25 cellular contexts compared by ENCODE assay signal in the genomic region with DNA sequence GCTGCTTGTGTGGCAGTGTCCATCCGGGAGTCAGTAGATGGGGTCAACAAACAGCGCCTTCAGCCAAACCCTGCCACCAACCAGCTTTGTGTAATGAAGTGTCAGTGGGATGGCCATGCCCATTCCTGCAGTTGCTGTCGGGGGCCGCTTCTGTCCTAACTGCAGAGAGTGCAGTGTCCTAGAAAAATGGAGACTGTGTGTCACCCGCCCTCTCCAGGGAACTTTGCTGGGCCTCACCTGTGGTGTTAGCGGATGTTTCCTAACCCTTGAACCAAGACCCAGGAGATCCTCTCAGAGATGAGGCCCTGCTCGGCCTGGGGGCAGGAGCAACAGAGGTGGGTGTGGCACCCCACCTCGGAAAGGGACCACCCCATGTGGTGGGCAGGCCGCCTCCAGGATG. TPM values are rescaled to one million over a fixed set of nuclear protein-coding genes. Genes with fewer than 3 reads are reported as not detected.
"Had no signal": no experiment of that assay in that cellular context is flagged by ENCODE, and none has a peak within 500 bp of the region (broad histone marks: within the 10 kb centered on the region; RNA-seq: fewer than 3 reads in every experiment).

No MANE protein-coding gene starts in this region.

- H3K9me3 Mint-ChIP-seq: activated CD4-positive, alpha-beta T cell treated with anti-CD3 and anti-CD28 coated beads, Interleukin-2, amount 10 ng/mL, durations not matched to agents 24 days and 14 days; activated CD8-positive, alpha-beta T cell treated with anti-CD3 and anti-CD28 coated beads for 36 hours; activated T-cell treated with anti-CD3 and anti-CD28 coated beads, Interleukin-2, amount 50 U/mL, for 24 hours; activated T-helper 2 cell treated with anti-CD3 and anti-CD28 coated beads, Interferon-gamma antibody, Interleukin-2, Interleukin-4, amounts not matched to agents 10 μg/mL and 5 μg/mL and 100 μg/mL, durations not matched to agents 14 hours and 24 hours and 36 hours; stimulated activated effector memory CD8-positive, alpha-beta T cell treated with anti-CD3 and anti-CD28 coated beads, Interleukin-12 subunit alpha, Interleukin-12 subunit beta, amount 100 ng/mL, for 72 hours; T-cell had no signal

- H3K4me3 Mint-ChIP-seq: activated CD4-positive, alpha-beta T cell treated with anti-CD3 and anti-CD28 coated beads, Interleukin-2, amount 10 ng/mL, durations not matched to agents 24 days and 14 days; activated CD8-positive, alpha-beta T cell treated with anti-CD3 and anti-CD28 coated beads for 36 hours; activated naive CD8-positive, alpha-beta T cell; activated T-cell treated with anti-CD3 and anti-CD28 coated beads, Interleukin-2, amount 50 U/mL, for 24 hours; naive B cell; neural progenitor cell; stimulated activated effector memory CD8-positive, alpha-beta T cell treated with anti-CD3 and anti-CD28 coated beads, Interleukin-12 subunit alpha, Interleukin-12 subunit beta, amount 100 ng/mL, for 72 hours; T-cell had no signal

- H3K27ac ChIP-seq: cardiac muscle cell, neural progenitor cell, psoas muscle, stomach had no signal

- H3K4me1 ChIP-seq: stomach had no signal

- H2AFZ ChIP-seq: neural progenitor cell had no signal

- ATAC-seq: activated CD8-positive, alpha-beta T cell treated with anti-CD3 and anti-CD28 coated beads for 36 hours; psoas muscle; right cardiac atrium; SK-N-SH treated with all-trans-retinoic acid at 6 μM for 48 hours; stimulated activated effector memory CD8-positive, alpha-beta T cell treated with anti-CD3 and anti-CD28 coated beads, Interleukin-12 subunit alpha, Interleukin-12 subunit beta, amount 100 ng/mL, for 72 hours; T-cell had no signal

- DNase-seq: activated CD4-positive, alpha-beta T cell treated with anti-CD3 and anti-CD28 coated beads, Interleukin-2, amount 10 ng/mL, durations not matched to agents 24 days and 14 days; activated CD4-positive, CD25-positive, alpha-beta regulatory T cell; activated CD8-positive, alpha-beta T cell treated with anti-CD3 and anti-CD28 coated beads for 36 hours; activated T-cell treated with anti-CD3 and anti-CD28 coated beads, Interleukin-2, amount 50 U/mL, for 24 hours; foreskin fibroblast; hippocampal formation; islet precursor cell; naive B cell; psoas muscle; stimulated activated CD4-positive, alpha-beta T cell treated with anti-CD3 and anti-CD28 coated beads, Interleukin-4, amount 100 ng/mL, for 24 hours; stomach; T-cell had no signal

- H3K4me3 ChIP-seq: cardiac muscle cell, dorsolateral prefrontal cortex, neural progenitor cell, psoas muscle, smooth muscle cell, stomach, thoracic aorta had no signal

- H3K4me2 ChIP-seq: neural progenitor cell, smooth muscle cell had no signal

- H3K27me3 Mint-ChIP-seq: activated CD4-positive, alpha-beta T cell treated with anti-CD3 and anti-CD28 coated beads, Interleukin-2, amount 10 ng/mL, durations not matched to agents 24 days and 14 days; activated CD8-positive, alpha-beta T cell treated with anti-CD3 and anti-CD28 coated beads for 36 hours; activated naive CD8-positive, alpha-beta T cell; activated T-cell treated with anti-CD3 and anti-CD28 coated beads, Interleukin-2, amount 50 U/mL, for 24 hours; naive B cell; T-cell had no signal

- H3K36me3 ChIP-seq: cardiac muscle cell, neural progenitor cell, stomach, thoracic aorta had no signal

- H3K36me3 Mint-ChIP-seq: activated naive CD8-positive, alpha-beta T cell; stimulated activated effector memory CD8-positive, alpha-beta T cell treated with anti-CD3 and anti-CD28 coated beads, Interleukin-12 subunit alpha, Interleukin-12 subunit beta, amount 100 ng/mL, for 72 hours; T-cell had no signal

- H3K9me3 ChIP-seq: psoas muscle, thoracic aorta had no signal

- H3K27ac Mint-ChIP-seq: activated CD4-positive, alpha-beta T cell treated with anti-CD3 and anti-CD28 coated beads, Interleukin-2, amount 10 ng/mL, durations not matched to agents 24 days and 14 days; activated CD8-positive, alpha-beta T cell treated with anti-CD3 and anti-CD28 coated beads for 36 hours; activated naive CD8-positive, alpha-beta T cell; activated T-cell treated with anti-CD3 and anti-CD28 coated beads, Interleukin-2, amount 50 U/mL, for 24 hours; activated T-helper 2 cell treated with anti-CD3 and anti-CD28 coated beads, Interferon-gamma antibody, Interleukin-2, Interleukin-4, amounts not matched to agents 10 μg/mL and 5 μg/mL and 100 μg/mL, durations not matched to agents 14 hours and 24 hours and 36 hours; neural progenitor cell; stimulated activated effector memory CD8-positive, alpha-beta T cell treated with anti-CD3 and anti-CD28 coated beads, Interleukin-12 subunit alpha, Interleukin-12 subunit beta, amount 100 ng/mL, for 72 hours; T-cell had no signal

- H3K4me1 Mint-ChIP-seq: activated CD4-positive, alpha-beta T cell treated with anti-CD3 and anti-CD28 coated beads, Interleukin-2, amount 10 ng/mL, durations not matched to agents 24 days and 14 days; T-cell had no signal

- H3K27me3 ChIP-seq: cardiac muscle cell, dorsolateral prefrontal cortex, neural progenitor cell, stomach had no signal

RNA-seq across cellular contexts. Expression of a gene that starts 35.3 kb away (rescaled TPM):
- total RNA-seq: activated CD4-positive, alpha-beta T cell treated with anti-CD3 and anti-CD28 coated beads, Interleukin-2, amount 10 ng/mL, durations not matched to agents 24 days and 14 days; activated CD8-positive, alpha-beta T cell treated with anti-CD3 and anti-CD28 coated beads for 36 hours; activated T-helper 2 cell treated with anti-CD3 and anti-CD28 coated beads, Interferon-gamma antibody, Interleukin-2, Interleukin-4, amounts not matched to agents 10 μg/mL and 5 μg/mL and 100 μg/mL, durations not matched to agents 14 hours and 24 hours and 36 hours; mononuclear cell; stomach; ureter had no signal
- polyA plus RNA-seq: smooth muscle cell had no signal

RNA-seq across cellular contexts. Expression of a gene that starts 56.7 kb away (rescaled TPM):
- total RNA-seq: activated CD4-positive, alpha-beta T cell treated with anti-CD3 and anti-CD28 coated beads, Interleukin-2, amount 10 ng/mL, durations not matched to agents 24 days and 14 days; activated CD8-positive, alpha-beta T cell treated with anti-CD3 and anti-CD28 coated beads for 36 hours; activated T-helper 2 cell treated with anti-CD3 and anti-CD28 coated beads, Interferon-gamma antibody, Interleukin-2, Interleukin-4, amounts not matched to agents 10 μg/mL and 5 μg/mL and 100 μg/mL, durations not matched to agents 14 hours and 24 hours and 36 hours; osteocyte; smooth muscle cell had no signal
- polyA plus RNA-seq: smooth muscle cell had no signal
